In genomic region chr7:55129409-55130078, GRCh38 we compare ENCODE assay signal across 9 cellular contexts.
DNase-seq lines count a peak whose midpoint lies in the region; ATAC-seq and TF ChIP-seq lines count a peak whose summit lies in the region.
"Had no signal": no experiment of that assay in that cellular context is flagged by ENCODE, and none has a peak within 500 bp of the region (broad histone marks: within the 10 kb centered on the region; RNA-seq: fewer than 3 reads in every experiment).

No MANE protein-coding gene starts in this region.

- H3K27me3 ChIP-seq in heart right ventricle: no peaks in the 10 kb centered on the region
- no peaks in the 10 kb centered on the region for H3K27me3 ChIP-seq in mesendoderm (ENCODE audit: insufficient read depth, low read length, poor library complexity)
- no peaks in the 10 kb centered on the region for H3K27me3 ChIP-seq in upper lobe of left lung

- no peak overlapping the region for H2BK5ac ChIP-seq in mesendoderm (ENCODE audit: low read length)

- H3K4me1 ChIP-seq in heart right ventricle (peaks cover 26 to 100% (median 78%) of the 10 kb centered on the region in 9 donors), mesendoderm (ENCODE audit: control insufficient read depth, low read depth, low read length) (no peaks in the 10 kb centered on the region), upper lobe of left lung (peaks cover 68 to 84% (median 75%) of the 10 kb centered on the region in 4 donors)
- H3K4me1 ChIP-seq: parathyroid adenoma had no signal

- H3K18ac ChIP-seq in mesendoderm (ENCODE audit: low read length): no peak overlapping the region

- no peaks in the 10 kb centered on the region for H3K36me3 ChIP-seq in heart right ventricle
- H3K36me3 ChIP-seq in mesendoderm (ENCODE audit: control insufficient read depth, insufficient read depth, low read length): no peaks in the 10 kb centered on the region
- H3K36me3 ChIP-seq in upper lobe of left lung: no peaks in the 10 kb centered on the region

- H3K9me3 ChIP-seq in heart right ventricle: no peaks in the 10 kb centered on the region
- H3K9me3 ChIP-seq in upper lobe of left lung: no peaks in the 10 kb centered on the region

- H3K23ac ChIP-seq in mesendoderm (ENCODE audit: low read length): no peak overlapping the region

- no peaks in the 10 kb centered on the region for H3K79me2 ChIP-seq in mesendoderm (ENCODE audit: control insufficient read depth, insufficient read depth, low read length)
- H3K79me2 ChIP-seq: parathyroid adenoma had no signal

- no peak overlapping the region for H4K8ac ChIP-seq in mesendoderm (ENCODE audit: low read depth, low read length)

- ATAC-seq in heart right ventricle (peak in 2 of 8 donors; percentile 7 to 22), Right ventricle myocardium inferior (no peak), upper lobe of left lung (ENCODE audit: low FRiP score in 2 of 2) (no peak), GM21529 (IDR thresholded peaks at IDR 0.05; ENCODE audit: unreplicated experiment) (no peak)

- H3K27ac ChIP-seq in heart right ventricle: peak overlapping the region; percentile 5 to 85 (median 58)
- no peak overlapping the region for H3K27ac ChIP-seq in mesendoderm (ENCODE audit: low read depth, low read length)
- peak overlapping the region; percentile 77 to 89 (median 80) for H3K27ac ChIP-seq in upper lobe of left lung
- H3K27ac ChIP-seq: parathyroid adenoma had no signal

- H2BK120ac ChIP-seq in mesendoderm (ENCODE audit: low read depth, low read length): no peak overlapping the region

- intact Hi-C loops in heart right ventricle (cut with DNase I): loop anchor here in 6 of 10 donors (5.0 to 10.0 kb wide), 10 partner anchors 32 to 128 kb away; partner anchors contain the start of gene EGFR (in 1 of the 6)
- intact Hi-C loops in Right ventricle myocardium inferior (cut with DNase I): loop anchor here (2.0 to 10.0 kb wide), 3 partner anchors 65 to 125 kb away; partner anchors contain the start of gene EGFR

- H3K9ac ChIP-seq in mesendoderm (ENCODE audit: low read length): no peak overlapping the region
- H3K9ac ChIP-seq: parathyroid adenoma had no signal

- TF ChIP-seq EP300 in upper lobe of left lung (IDR thresholded peaks at IDR 0.05): no peak

- H4K5ac ChIP-seq in mesendoderm (ENCODE audit: low read length): no peak overlapping the region

- no peak overlapping the region for H3K4me2 ChIP-seq in mesendoderm (ENCODE audit: low read length)

- no peak overlapping the region for H3K4ac ChIP-seq in mesendoderm (ENCODE audit: low read depth, low read length)

- H2AK5ac ChIP-seq in mesendoderm (ENCODE audit: low read length): no peak overlapping the region

- H2BK15ac ChIP-seq in mesendoderm (replicated peaks; ENCODE audit: low read depth): no peak overlapping the region

- H3K79me1 ChIP-seq in mesendoderm (ENCODE audit: low read length): no peaks in the 10 kb centered on the region

- no peak for TF ChIP-seq POLR2A in upper lobe of left lung (IDR thresholded peaks at IDR 0.05)

- WGBS in heart right ventricle, 2 donors: 69 to 80% methylated on average over 4 of the region's 4 CpGs
- WGBS in mesendoderm (ENCODE audit: extremely low coverage, insufficient coverage, low lambda C conversion rate): no CpG with 5 or more reads among the region's 4 CpGs
- 68 to 74% methylated on average over 4 of the region's 4 CpGs for WGBS in upper lobe of left lung, 2 donors

- TF ChIP-seq CTCF in heart right ventricle (IDR thresholded peaks at IDR 0.05): no peak
- TF ChIP-seq CTCF in cardiac fibroblast (IDR thresholded peaks at IDR 0.05; ENCODE audit: low read depth, low read length): no peak
- no peak for TF ChIP-seq CTCF in upper lobe of left lung (IDR thresholded peaks at IDR 0.05)

- no peak for DNase-seq in heart right ventricle
- DNase-seq in Right ventricle myocardium inferior (ENCODE audit: missing footprints): no peak
- DNase-seq in cardiac fibroblast (ENCODE audit: low read depth in 2 of 2): peak; percentile 67 to 77
- peak; percentile 51 for DNase-seq in mesendoderm
- no peak for DNase-seq in upper lobe of left lung
- no peak for DNase-seq in effector CD8-positive, alpha-beta T cell (lab: John Stamatoyannopoulos, UW)
- no peak for DNase-seq in NCI-H2227 treated with DMSO at 0.1 percent for 48 hours (lab: John Stamatoyannopoulos, UW)

- H3K4me3 ChIP-seq in heart right ventricle (no peak overlapping the region), cardiac fibroblast (replicated peaks in 1 of 2; ENCODE audit: low read depth in 2 of 2, low read length in 2 of 2) (no peak overlapping the region), mesendoderm (ENCODE audit: low read length) (no peak overlapping the region), upper lobe of left lung (no peak overlapping the region)

- no peak overlapping the region for H3K56ac ChIP-seq in mesendoderm (ENCODE audit: low read length)

Comparison
In these comparisons a context has a peak if more than half of its experiments do, and no peak if none do; other contexts are left out.
1. DNase-seq: peak in cardiac fibroblast (2 of 2) and mesendoderm (single experiment); none in heart right ventricle (0 of 2), Right ventricle myocardium inferior (single experiment), upper lobe of left lung (0 of 2), effector CD8-positive, alpha-beta T cell (single experiment) and NCI-H2227 treated with DMSO at 0.1 percent for 48 hours (single experiment).